In genomic region chr1:38093569-38094520, GRCh38 we compare ENCODE assay signal across 17 cellular contexts. TPM values are rescaled to one million over a fixed set of nuclear protein-coding genes. Genes with fewer than 3 reads are reported as not detected.
"Had no signal": no experiment of that assay in that cellular context is flagged by ENCODE, and none has a peak within 500 bp of the region (broad histone marks: within the 10 kb centered on the region; RNA-seq: fewer than 3 reads in every experiment).

No MANE protein-coding gene starts in this region.

- H3K9me3 Mint-ChIP-seq: activated CD4-positive, alpha-beta memory T cell treated with anti-CD3 and anti-CD28 coated beads, Interleukin-2, amount 10 ng/mL, durations not matched to agents 7 days and 5 days; activated naive CD4-positive, alpha-beta T cell treated with anti-CD3 and anti-CD28 coated beads, Interleukin-2, amount 50 U/mL, for 24 hours; activated T-cell treated with anti-CD3 and anti-CD28 coated beads, Interleukin-2, amount 50 U/mL, for 24 hours; immature natural killer cell; natural killer cell treated with Interleukin-12 subunit alpha and Interleukin-12 subunit beta and Interleukin-15 and Interleukin-18, amount 100 ng/mL, for 72 hours had no signal

- H3K4me1 ChIP-seq: colonic mucosa, right atrium auricular region, tibial artery, uterus had no signal

- H3K36me3 Mint-ChIP-seq: activated naive CD4-positive, alpha-beta T cell treated with anti-CD3 and anti-CD28 coated beads, Interleukin-2, amount 50 U/mL, for 24 hours; immature natural killer cell; natural killer cell treated with Interleukin-12 subunit alpha and Interleukin-12 subunit beta and Interleukin-15 and Interleukin-18, amount 100 ng/mL, for 72 hours had no signal

- H3K4me3 Mint-ChIP-seq: activated CD4-positive, alpha-beta memory T cell treated with anti-CD3 and anti-CD28 coated beads, Interleukin-2, amount 10 ng/mL, durations not matched to agents 7 days and 5 days; activated naive CD4-positive, alpha-beta T cell treated with anti-CD3 and anti-CD28 coated beads, Interleukin-2, amount 50 U/mL, for 24 hours; activated T-cell treated with anti-CD3 and anti-CD28 coated beads, Interleukin-2, amount 50 U/mL, for 24 hours; immature natural killer cell; natural killer cell treated with Interleukin-12 subunit alpha and Interleukin-12 subunit beta and Interleukin-15 and Interleukin-18, amount 100 ng/mL, for 72 hours had no signal

- H3K9me3 ChIP-seq: colonic mucosa, right atrium auricular region, tibial artery, uterus had no signal

- DNase-seq: activated CD4-positive, alpha-beta memory T cell treated with anti-CD3 and anti-CD28 coated beads, Interleukin-2, amount 10 ng/mL, durations not matched to agents 7 days and 5 days; activated CD4-positive, alpha-beta T cell treated with anti-CD3 and anti-CD28 coated beads for 4 hours; activated T-cell treated with anti-CD3 and anti-CD28 coated beads, Interleukin-2, amount 50 U/mL, for 24 hours; central memory CD4-positive, alpha-beta T cell; colonic mucosa; foreskin fibroblast; immature natural killer cell; stimulated activated CD4-positive, alpha-beta T cell treated with anti-CD3 and anti-CD28 coated beads, Interleukin-4, amount 100 ng/mL, for 24 hours; stimulated activated naive CD4-positive, alpha-beta T cell; tibial artery; uterus; WERI-Rb-1 had no signal

- H3K4me1 Mint-ChIP-seq: activated CD4-positive, alpha-beta memory T cell treated with anti-CD3 and anti-CD28 coated beads, Interleukin-2, amount 10 ng/mL, durations not matched to agents 7 days and 5 days; activated naive CD4-positive, alpha-beta T cell treated with anti-CD3 and anti-CD28 coated beads, Interleukin-2, amount 50 U/mL, for 24 hours; immature natural killer cell had no signal

- H3K4me3 ChIP-seq: colonic mucosa, right atrium auricular region, skin epidermis, tibial artery, uterus had no signal

- H3K27me3 ChIP-seq: colonic mucosa, right atrium auricular region, uterus had no signal

- H3K36me3 ChIP-seq: colonic mucosa, right atrium auricular region, tibial artery, uterus, WERI-Rb-1 had no signal

- ATAC-seq: natural killer cell treated with Interleukin-12 subunit alpha and Interleukin-12 subunit beta and Interleukin-15 and Interleukin-18, amount 100 ng/mL, for 72 hours had no signal

- H3K27ac Mint-ChIP-seq: activated CD4-positive, alpha-beta memory T cell treated with anti-CD3 and anti-CD28 coated beads, Interleukin-2, amount 10 ng/mL, durations not matched to agents 7 days and 5 days; activated naive CD4-positive, alpha-beta T cell treated with anti-CD3 and anti-CD28 coated beads, Interleukin-2, amount 50 U/mL, for 24 hours; activated T-cell treated with anti-CD3 and anti-CD28 coated beads, Interleukin-2, amount 50 U/mL, for 24 hours; immature natural killer cell; natural killer cell treated with Interleukin-12 subunit alpha and Interleukin-12 subunit beta and Interleukin-15 and Interleukin-18, amount 100 ng/mL, for 72 hours had no signal

- H3K27ac ChIP-seq: colonic mucosa, right atrium auricular region, skin epidermis, tibial artery, uterus, WERI-Rb-1 had no signal

RNA-seq across cellular contexts. Expression of gene POU3F1, which starts 47.3 kb away (rescaled TPM):
- total RNA-seq: activated CD4-positive, alpha-beta memory T cell treated with anti-CD3 and anti-CD28 coated beads, Interleukin-2, amount 10 ng/mL, durations not matched to agents 7 days and 5 days; colonic mucosa; right atrium auricular region; subcutaneous adipose tissue; uterus had no signal
